23 cellular contexts compared by ENCODE assay signal in the genomic region with DNA sequence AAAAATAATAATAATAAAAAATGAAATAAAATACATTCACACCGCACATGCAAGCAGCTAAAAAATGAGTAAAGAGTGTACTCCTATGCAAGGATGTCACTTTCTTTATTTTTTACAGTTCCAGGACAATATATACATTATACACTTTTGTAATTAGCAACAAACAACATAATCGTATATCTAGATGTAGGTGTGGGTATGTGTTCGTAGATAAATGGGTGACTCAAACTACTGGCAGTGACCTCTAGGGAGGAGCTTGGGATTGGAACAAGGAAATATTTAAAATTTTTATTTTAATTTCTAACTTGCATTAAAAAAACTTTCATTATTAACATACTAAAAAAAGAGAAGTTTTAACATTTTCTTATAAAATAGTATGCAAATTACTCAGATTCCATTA.
"Had no signal": no experiment of that assay in that cellular context is flagged by ENCODE, and none has a peak within 500 bp of the region (broad histone marks: within the 10 kb centered on the region; RNA-seq: fewer than 3 reads in every experiment).

No MANE protein-coding gene starts in this region.

- H3K9me3 ChIP-seq: neutrophil, right lobe of liver, suprapubic skin, thoracic aorta, tibial artery, uterus had no signal

- ATAC-seq: natural killer cell, right lobe of liver had no signal

- H3K4me3 ChIP-seq: hepatocyte, left ventricle myocardium inferior, lung, neural progenitor cell, right atrium auricular region, right lobe of liver, suprapubic skin, thoracic aorta, tibial artery, uterus had no signal

- H3K4me2 ChIP-seq: hepatocyte, neural progenitor cell had no signal

- H2AFZ ChIP-seq: hepatocyte, neural progenitor cell had no signal

- H3K4me1 ChIP-seq: neural progenitor cell, right atrium auricular region, right lobe of liver, tibial artery, uterus had no signal

- H3K36me3 ChIP-seq: left ventricle myocardium inferior, neural progenitor cell, neutrophil, right atrium auricular region, right lobe of liver, suprapubic skin, thoracic aorta, tibial artery, uterus had no signal

- H3K27ac ChIP-seq: hepatocyte, left ventricle myocardium inferior, neural progenitor cell, neutrophil, right atrium auricular region, right lobe of liver, suprapubic skin, thoracic aorta, tibial artery, uterus had no signal

- H3K79me2 ChIP-seq: hepatocyte had no signal

- DNase-seq: islet precursor cell; left ventricle myocardium inferior; mesendoderm; naive B cell; natural killer cell; nephron progenitor cell; occipital lobe; right lobe of liver; stimulated activated CD4-positive, alpha-beta T cell treated with anti-CD3 and anti-CD28 coated beads, Interleukin-12 subunit alpha, Interleukin-12 subunit beta, amount 100 ng/mL, for 4 hours; stimulated activated CD4-positive, alpha-beta T cell treated with anti-CD3 and anti-CD28 coated beads, Interleukin-15, amount 100 ng/mL, for 24 hours; stimulated activated CD4-positive, alpha-beta T cell treated with anti-CD3 and anti-CD28 coated beads, Interleukin-2, amount 100 ng/mL, for 24 hours; stimulated activated CD4-positive, alpha-beta T cell treated with anti-CD3 and anti-CD28 coated beads, Interleukin-4, amount 100 ng/mL, for 1 hour; stimulated activated naive CD4-positive, alpha-beta T cell; tibial artery; trophoblast cell; uterus had no signal

- H3K9ac ChIP-seq: neural progenitor cell had no signal

- H3K27me3 ChIP-seq: hepatocyte, neural progenitor cell, neutrophil, right atrium auricular region, right lobe of liver, suprapubic skin, tibial artery, uterus had no signal
